ENCODE assay signal across 1 cellular context in genomic region chr2:217248312-217248935, GRCh38.
TF ChIP-seq lines count a peak whose summit lies in the region.

No MANE protein-coding gene starts in this region.

TF ChIP-seq in HepG2, 621 proteins besides CTCF, POLR2A, EP300 and RAD21 (continued from another document):
- no peak for TF ChIP-seq SKIL (CRISPR knock-in tag; IDR thresholded peaks at IDR 0.05; ENCODE audit: borderline replicate concordance)
- no peak for TF ChIP-seq NFE2 (CRISPR knock-in tag; IDR thresholded peaks at IDR 0.05)
- no peak for TF ChIP-seq MXI1 (IDR thresholded peaks at IDR 0.05; ENCODE audit: borderline replicate concordance, low read depth, low read length)
- TF ChIP-seq ZNF713 (CRISPR knock-in tag; IDR thresholded peaks at IDR 0.05), result no peak
- TF ChIP-seq HNRNPUL1 (IDR thresholded peaks at IDR 0.05; ENCODE audit: low read depth, low read length), result no peak
- TF ChIP-seq CCAR2 (optimal IDR thresholded peaks at IDR 0.05; ENCODE audit: low read depth, low read length), result no peak
- no peak for TF ChIP-seq SAP130 (CRISPR knock-in tag; IDR thresholded peaks at IDR 0.05; ENCODE audit: low read depth)
